8 cellular contexts compared by ENCODE assay signal in the genomic region with DNA sequence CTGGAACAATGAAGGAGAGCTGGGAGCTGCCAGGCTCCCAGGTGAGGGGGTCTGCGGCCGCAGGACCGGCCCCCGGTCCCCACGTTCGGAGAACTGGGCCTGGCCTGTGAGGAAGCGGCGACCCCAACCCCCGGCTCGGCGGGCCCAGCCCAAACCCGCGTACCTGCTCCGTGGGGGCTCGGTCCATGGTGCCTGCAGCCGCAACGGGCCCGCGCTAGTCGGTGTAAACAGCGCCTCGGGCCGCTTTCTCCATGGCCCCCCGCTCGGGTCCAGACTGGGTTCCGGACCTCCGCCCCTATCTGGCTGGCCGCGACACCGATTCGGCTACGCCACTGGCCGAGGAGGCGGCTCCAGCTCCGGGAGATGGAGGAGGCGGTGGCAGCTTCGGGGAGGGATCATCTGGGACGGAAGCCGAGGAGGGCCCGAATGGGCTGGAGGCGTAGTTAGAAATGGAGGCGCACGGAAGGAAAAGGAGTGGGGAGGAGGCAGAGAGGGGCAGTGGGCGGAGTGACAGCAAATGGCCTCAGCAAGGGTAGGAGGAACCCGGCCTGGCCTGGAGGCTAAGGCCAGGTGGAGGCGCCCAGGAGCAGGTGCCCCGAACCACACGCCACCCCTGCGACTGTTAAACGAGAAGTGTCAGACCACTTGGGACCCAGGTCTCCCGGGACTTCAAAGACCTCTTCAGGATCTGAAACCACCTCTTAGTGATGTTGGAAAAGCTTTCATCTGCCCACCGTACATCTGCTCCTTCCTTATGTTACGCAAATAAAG. TPM values are rescaled to one million over a fixed set of nuclear protein-coding genes. Genes with fewer than 3 reads are reported as not detected.
DNase-seq lines count a peak whose midpoint lies in the region; ATAC-seq and TF ChIP-seq lines count a peak whose summit lies in the region.

A gene with protein sequence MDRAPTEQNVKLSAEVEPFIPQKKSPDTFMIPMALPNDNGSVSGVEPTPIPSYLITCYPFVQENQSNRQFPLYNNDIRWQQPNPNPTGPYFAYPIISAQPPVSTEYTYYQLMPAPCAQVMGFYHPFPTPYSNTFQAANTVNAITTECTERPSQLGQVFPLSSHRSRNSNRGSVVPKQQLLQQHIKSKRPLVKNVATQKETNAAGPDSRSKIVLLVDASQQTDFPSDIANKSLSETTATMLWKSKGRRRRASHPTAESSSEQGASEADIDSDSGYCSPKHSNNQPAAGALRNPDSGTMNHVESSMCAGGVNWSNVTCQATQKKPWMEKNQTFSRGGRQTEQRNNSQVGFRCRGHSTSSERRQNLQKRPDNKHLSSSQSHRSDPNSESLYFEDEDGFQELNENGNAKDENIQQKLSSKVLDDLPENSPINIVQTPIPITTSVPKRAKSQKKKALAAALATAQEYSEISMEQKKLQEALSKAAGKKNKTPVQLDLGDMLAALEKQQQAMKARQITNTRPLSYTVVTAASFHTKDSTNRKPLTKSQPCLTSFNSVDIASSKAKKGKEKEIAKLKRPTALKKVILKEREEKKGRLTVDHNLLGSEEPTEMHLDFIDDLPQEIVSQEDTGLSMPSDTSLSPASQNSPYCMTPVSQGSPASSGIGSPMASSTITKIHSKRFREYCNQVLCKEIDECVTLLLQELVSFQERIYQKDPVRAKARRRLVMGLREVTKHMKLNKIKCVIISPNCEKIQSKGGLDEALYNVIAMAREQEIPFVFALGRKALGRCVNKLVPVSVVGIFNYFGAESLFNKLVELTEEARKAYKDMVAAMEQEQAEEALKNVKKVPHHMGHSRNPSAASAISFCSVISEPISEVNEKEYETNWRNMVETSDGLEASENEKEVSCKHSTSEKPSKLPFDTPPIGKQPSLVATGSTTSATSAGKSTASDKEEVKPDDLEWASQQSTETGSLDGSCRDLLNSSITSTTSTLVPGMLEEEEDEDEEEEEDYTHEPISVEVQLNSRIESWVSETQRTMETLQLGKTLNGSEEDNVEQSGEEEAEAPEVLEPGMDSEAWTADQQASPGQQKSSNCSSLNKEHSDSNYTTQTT (minus strand): TSS at position 334 of the 771 bp plus-strand sequence. CDS start 147 bp downstream, at position 187.

- DNase-seq in CD4-positive, alpha-beta T cell: peak; percentile 79 to 87 (median 82)
- DNase-seq in NCI-H748 treated with DMSO at 0.1 percent for 48 hours (lab: John Stamatoyannopoulos, UW): peak; percentile 76
- peak; percentile 96 for DNase-seq in activated CD4-positive, alpha-beta memory T cell treated with anti-CD3 and anti-CD28 coated beads for 36 hours
- peak; percentile 94 to 99 for DNase-seq in lower leg skin (ENCODE audit: low spot score in 2 of 2)
- peak; percentile 86 for DNase-seq in stimulated activated CD4-positive, alpha-beta T cell treated with anti-CD3 and anti-CD28 coated beads, Interleukin-4, amount 100 ng/mL, for 48 hours (ENCODE audit: low read depth in 2 of 2)

- TF ChIP-seq CTCF in CD4-positive, alpha-beta T cell (IDR thresholded peaks at IDR 0.05): no peak
- peak in 1 of 3 donors; percentile 11 for TF ChIP-seq CTCF in lower leg skin (IDR thresholded peaks at IDR 0.05)

- peak within 1 kb of the TSS; percentile 98 for H3K4me3 Mint-ChIP-seq in CD4-positive, alpha-beta T cell
- peak within 1 kb of the TSS; percentile 91 for H3K4me3 Mint-ChIP-seq in activated CD4-positive, alpha-beta memory T cell treated with anti-CD3 and anti-CD28 coated beads for 36 hours

- peak within 1 kb of the TSS; percentile 92 for H3K27ac Mint-ChIP-seq in CD4-positive, alpha-beta T cell
- peak within 1 kb of the TSS; percentile 76 for H3K27ac Mint-ChIP-seq in activated CD4-positive, alpha-beta memory T cell treated with anti-CD3 and anti-CD28 coated beads for 36 hours

- H3K36me3 ChIP-seq in duodenal mucosa (ENCODE audit: control insufficient read depth in 1 of 2, insufficient read depth in 2 of 2, low read length in 2 of 2): no peaks in the 10 kb centered on the region

- POLR2A ChIA-PET in CD4-positive, alpha-beta T cell (lab: Charles Lee): interaction anchor here (0.6 to 2.7 kb wide), 12 partner anchors 9 to 575 kb away, joined by 4 to 23 read pairs (median 6); a partner anchor contains a TSS
- POLR2A ChIA-PET in activated CD4-positive, alpha-beta memory T cell treated with anti-CD3 and anti-CD28 coated beads for 36 hours (lab: Charles Lee): interaction anchor here (0.6 to 1.4 kb wide), 4 partner anchors 22 to 168 kb away, joined by 3 to 5 read pairs (median 3); a partner anchor contains a TSS

- peak within 1 kb of the TSS; percentile 92 to 94 for H3K9ac ChIP-seq in duodenal mucosa (ENCODE audit: low read depth in 1 of 2, low read length in 2 of 2)

- peak within 1 kb of the TSS; percentile 52 for H3K27ac ChIP-seq in CD4-positive, alpha-beta T cell (ENCODE audit: low read depth, low read length)
- peak within 1 kb of the TSS; percentile 48 for H3K27ac ChIP-seq in duodenal mucosa (ENCODE audit: low read depth, low read length)

- peaks cover 44% of the 10 kb centered on the region for H3K4me1 Mint-ChIP-seq in CD4-positive, alpha-beta T cell (ENCODE audit: low read depth)
- peaks cover 30% of the 10 kb centered on the region for H3K4me1 Mint-ChIP-seq in activated CD4-positive, alpha-beta memory T cell treated with anti-CD3 and anti-CD28 coated beads for 36 hours (ENCODE audit: low read depth)

- 0 to 1% methylated on average over 47 to 48 of the region's 53 CpGs for WGBS in lower leg skin, 2 donors

- peak; percentile 95 for ATAC-seq in CD4-positive, alpha-beta T cell (ENCODE audit: poor library complexity)
- ATAC-seq in GM19395 (IDR thresholded peaks at IDR 0.05; ENCODE audit: unreplicated experiment): peak; percentile 93
- ATAC-seq in HG03565 (IDR thresholded peaks at IDR 0.05; ENCODE audit: unreplicated experiment): peak; percentile 92

- intact Hi-C loops in CD4-positive, alpha-beta T cell (cut with DNase I, micrococcal nuclease): loop anchor here (2.0 to 10.0 kb wide), 8 partner anchors 79 to 1639 kb away; a partner anchor contains a TSS
- intact Hi-C loops in activated CD4-positive, alpha-beta memory T cell treated with anti-CD3 and anti-CD28 coated beads for 36 hours (cut with micrococcal nuclease): loop anchor here (1.0 to 10.0 kb wide), 7 partner anchors 84 to 579 kb away; a partner anchor contains a TSS
- intact Hi-C loops in lower leg skin (cut with DNase I; ENCODE audit: low total_unique reads): no loop called here

- H3K27me3 ChIP-seq in CD4-positive, alpha-beta T cell (ENCODE audit: control insufficient read depth, insufficient read depth, low read length): no peaks in the 10 kb centered on the region
- H3K27me3 ChIP-seq in duodenal mucosa (ENCODE audit: control insufficient read depth in 1 of 2, insufficient read depth in 2 of 2, low read length in 2 of 2): no peaks in the 10 kb centered on the region

- CTCF ChIA-PET in CD4-positive, alpha-beta T cell (lab: Charles Lee): interaction anchor here (0.7 to 2.0 kb wide), 7 partner anchors 10 to 168 kb away, joined by 3 to 7 read pairs (median 4); a partner anchor contains a TSS
- CTCF ChIA-PET in activated CD4-positive, alpha-beta memory T cell treated with anti-CD3 and anti-CD28 coated beads for 36 hours (lab: Charles Lee): interaction anchor here (0.7 to 1.8 kb wide), 8 partner anchors 11 to 1202 kb away, joined by 3 to 13 read pairs (median 4); a partner anchor contains a TSS

- H3K9me3 Mint-ChIP-seq in CD4-positive, alpha-beta T cell: no peaks in the 10 kb centered on the region
- no peaks in the 10 kb centered on the region for H3K9me3 Mint-ChIP-seq in activated CD4-positive, alpha-beta memory T cell treated with anti-CD3 and anti-CD28 coated beads for 36 hours

- TF ChIP-seq POLR2A in lower leg skin (IDR thresholded peaks at IDR 0.05): no peak

- peaks cover 21% of the 10 kb centered on the region for H3K36me3 Mint-ChIP-seq in CD4-positive, alpha-beta T cell (ENCODE audit: low read depth)
- H3K36me3 Mint-ChIP-seq in activated CD4-positive, alpha-beta memory T cell treated with anti-CD3 and anti-CD28 coated beads for 36 hours: no peaks in the 10 kb centered on the region

- H3K4me3 ChIP-seq in duodenal mucosa (ENCODE audit: low read depth in 1 of 2, low read length in 2 of 2): peak within 1 kb of the TSS; percentile 84 to 90
- H3K4me3 ChIP-seq in lower leg skin (ENCODE audit: low read depth, poor library complexity, severe bottlenecking): peak within 1 kb of the TSS; percentile 93

- H3K9me3 ChIP-seq in CD4-positive, alpha-beta T cell (ENCODE audit: control insufficient read depth, low read length): no peaks in the 10 kb centered on the region
- no peaks in the 10 kb centered on the region for H3K9me3 ChIP-seq in duodenal mucosa (ENCODE audit: control insufficient read depth in 1 of 2, low read length in 2 of 2)

- peaks cover 10 to 19% of the 10 kb centered on the region in 2 donors for H3K4me1 ChIP-seq in duodenal mucosa (ENCODE audit: control insufficient read depth in 1 of 2, insufficient read depth in 2 of 2, low read length in 2 of 2)

- H3K27me3 Mint-ChIP-seq in CD4-positive, alpha-beta T cell: no peaks in the 10 kb centered on the region
- no peaks in the 10 kb centered on the region for H3K27me3 Mint-ChIP-seq in activated CD4-positive, alpha-beta memory T cell treated with anti-CD3 and anti-CD28 coated beads for 36 hours

RNA-seq across cellular contexts. Expression of the gene that starts here (rescaled TPM):
- 10 to 100 TPM; 55.9 to 56.0 TPM for total RNA-seq in CD4-positive, alpha-beta T cell
- 10 to 100 TPM; 22.5 to 24.6 TPM for total RNA-seq in activated CD4-positive, alpha-beta memory T cell treated with anti-CD3 and anti-CD28 coated beads for 36 hours
- 10 to 100 TPM; 26.7 to 37.3 (median 30.7) TPM for total RNA-seq in lower leg skin

Comparison
In these comparisons a context has a peak if more than half of its experiments do, and no peak if none do; other contexts are left out.
1. Peak in every context shown above with its lines: DNase-seq, ATAC-seq, H3K4me3 ChIP-seq and H3K27ac ChIP-seq.